1 cellular context compared by ENCODE assay signal in the genomic region with DNA sequence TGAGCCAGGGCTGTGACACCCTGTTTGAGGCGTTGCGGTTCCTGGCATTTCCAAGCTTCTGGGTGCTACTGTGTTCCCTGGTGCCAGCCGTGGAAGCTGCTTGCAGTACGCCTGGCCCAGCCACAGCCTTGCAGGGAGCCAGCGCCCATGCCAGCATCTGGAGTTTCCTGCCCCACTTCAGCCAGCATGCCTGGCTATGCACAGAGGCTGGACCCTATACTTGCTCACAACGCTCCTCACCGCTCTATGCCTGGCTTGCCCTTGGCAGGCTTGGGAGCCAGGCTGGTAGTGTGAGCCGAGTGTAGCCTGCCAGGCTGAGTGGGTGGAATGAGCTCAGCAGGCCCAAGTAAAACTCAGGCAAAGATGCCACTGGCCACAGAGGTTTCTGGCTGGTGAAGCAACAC.
TF ChIP-seq lines count a peak whose summit lies in the region.

No MANE protein-coding gene starts in this region.

TF ChIP-seq in IMR-90, 13 proteins besides CTCF, POLR2A, EP300 and RAD21:
- TF ChIP-seq FOS (IDR thresholded peaks at IDR 0.05; ENCODE audit: low read depth, low read length) (no peak), BHLHE40 (IDR thresholded peaks at IDR 0.05; ENCODE audit: low read depth, low read length) (no peak), MXI1 (IDR thresholded peaks at IDR 0.05; ENCODE audit: borderline replicate concordance, low read depth, low read length) (no peak), CEBPB (IDR thresholded peaks at IDR 0.05; ENCODE audit: low read depth, low read length) (0 out of 2 replicates have a peak, but pooled peaks have one; percentile 19), CHD1 (IDR thresholded peaks at IDR 0.05; ENCODE audit: low read depth, low read length) (no peak)
